Comparison of ENCODE assay signal across 19 cellular contexts in genomic region chr1:14340244-14340800, GRCh38.
DNase-seq lines count a peak whose midpoint lies in the region; ATAC-seq and TF ChIP-seq lines count a peak whose summit lies in the region.
"Had no signal": no experiment of that assay in that cellular context is flagged by ENCODE, and none has a peak within 500 bp of the region (broad histone marks: within the 10 kb centered on the region; RNA-seq: fewer than 3 reads in every experiment).

No MANE protein-coding gene starts in this region.

- H4K20me1 ChIP-seq in IMR-90 (ENCODE audit: insufficient read depth, low read length): no peaks in the 10 kb centered on the region

- TF ChIP-seq CTCF in IMR-90 (conservative IDR thresholded peaks at IDR 0.05; ENCODE audit: low read depth, low read length): no peak
- TF ChIP-seq CTCF in choroid plexus epithelial cell (conservative IDR thresholded peaks at IDR 0.05; ENCODE audit: low read depth, low read length): no peak
- TF ChIP-seq CTCF in vagina (IDR thresholded peaks at IDR 0.05): no peak
- no peak for TF ChIP-seq CTCF in colonic mucosa (IDR thresholded peaks at IDR 0.05)

- TF ChIP-seq POLR2A in IMR-90 (IDR thresholded peaks at IDR 0.05; ENCODE audit: low read depth, low read length) (no peak), vagina (IDR thresholded peaks at IDR 0.05) (no peak)

- H2BK120ac ChIP-seq in IMR-90 (ENCODE audit: low read depth, low read length): no peak overlapping the region

- H3K79me1 ChIP-seq in IMR-90 (ENCODE audit: low read depth in 1 of 2, low read length in 2 of 2): no peaks in the 10 kb centered on the region

- POLR2A ChIA-PET in IMR-90 (lab: Charles Lee; ENCODE audit: unreplicated experiment): no interaction called here

- no peaks in the 10 kb centered on the region for H3K27me3 ChIP-seq in IMR-90 (ENCODE audit: control insufficient read depth, insufficient read depth, low read length)
- H3K27me3 ChIP-seq in vagina: no peaks in the 10 kb centered on the region
- H3K27me3 ChIP-seq in colonic mucosa: no peaks in the 10 kb centered on the region
- H3K27me3 ChIP-seq: breast epithelium, tibial nerve had no signal

- no peak overlapping the region; the same call in 1 of the 2 replicates for H3K18ac ChIP-seq in IMR-90 (ENCODE audit: low read depth, low read length)

- WGBS in IMR-90 (ENCODE audit: extremely low coverage in 2 of 2, insufficient read length in 1 of 2), 2 experiments: 0% methylated on average over 1 of the region's 3 CpGs; no CpG with 5 or more reads in 1 of the 2 experiments

- H3K4ac ChIP-seq in IMR-90 (ENCODE audit: low read depth, low read length): no peak overlapping the region

- H3K4me3 ChIP-seq in IMR-90 (ENCODE audit: insufficient read depth, low read depth, low read length): no peak overlapping the region
- H3K4me3 ChIP-seq in choroid plexus epithelial cell (ENCODE audit: low read depth, low read length): no peak overlapping the region
- H3K4me3 ChIP-seq in vagina: no peak overlapping the region
- H3K4me3 ChIP-seq in colonic mucosa: no peak overlapping the region
- H3K4me3 ChIP-seq: breast epithelium, mucosa of descending colon, tibial nerve had no signal

- H3K9me1 ChIP-seq in IMR-90 (ENCODE audit: insufficient read depth, low read length): no peaks in the 10 kb centered on the region

- DNase-seq in IMR-90 (peak; percentile 19), choroid plexus epithelial cell (ENCODE audit: low read depth) (peak; percentile 11), left cardiac atrium (no peak), vagina (ENCODE audit: extremely low spot score in 2 of 2) (no peak), colonic mucosa (no peak)
- DNase-seq: activated CD4-positive, alpha-beta T cell treated with anti-CD3 and anti-CD28 coated beads for 1 hour; Caco-2; head of caudate nucleus; mucosa of descending colon; NCI-H1417; NCI-H69; stimulated activated CD4-positive, alpha-beta T cell treated with anti-CD3 and anti-CD28 coated beads, Interleukin-4, amount 100 ng/mL, for 1 hour had no signal

- no peak overlapping the region for H3K56ac ChIP-seq in IMR-90 (ENCODE audit: extremely low read depth, insufficient read depth, low read length)

- H3K9ac ChIP-seq in IMR-90 (ENCODE audit: low read depth, low read length): no peak overlapping the region
- no peak overlapping the region for H3K9ac ChIP-seq in colonic mucosa (ENCODE audit: low read depth in 2 of 2, low read length in 2 of 2)

- CTCF ChIA-PET in IMR-90 (lab: Yijun Ruan, JAX): no interaction called here

- no peak overlapping the region for H3K23ac ChIP-seq in IMR-90 (ENCODE audit: low read depth, low read length)

- ATAC-seq in IMR-90 (ENCODE audit: low read depth) (no peak), left cardiac atrium (peak; percentile 15 to 84), HG03097 (IDR thresholded peaks at IDR 0.05; ENCODE audit: low FRiP score, unreplicated experiment) (no peak), GM18498 (IDR thresholded peaks at IDR 0.05; ENCODE audit: unreplicated experiment) (no peak)
- ATAC-seq: activated T-helper 17 cell treated with anti-CD3 and anti-CD28 coated beads, Interleukin-2, amount 50 U/mL, for 72 hours; HCT116; left lobe of liver; mucosa of descending colon had no signal

- H3K36me3 ChIP-seq in IMR-90 (ENCODE audit: control insufficient read depth, insufficient read depth, low read length): no peaks in the 10 kb centered on the region
- H3K36me3 ChIP-seq in vagina: no peaks in the 10 kb centered on the region
- no peaks in the 10 kb centered on the region for H3K36me3 ChIP-seq in colonic mucosa
- H3K36me3 ChIP-seq: breast epithelium, tibial nerve had no signal

- no peak for TF ChIP-seq RAD21 in IMR-90 (IDR thresholded peaks at IDR 0.05; ENCODE audit: low read length)

- no peaks in the 10 kb centered on the region for H3K4me1 ChIP-seq in IMR-90 (ENCODE audit: control insufficient read depth, insufficient read depth, low read length)
- peaks cover 10% of the 10 kb centered on the region for H3K4me1 ChIP-seq in vagina
- no peaks in the 10 kb centered on the region for H3K4me1 ChIP-seq in colonic mucosa
- H3K4me1 ChIP-seq: breast epithelium, Caco-2, tibial nerve had no signal

- no peak overlapping the region for H3K14ac ChIP-seq in IMR-90 (replicated peaks; ENCODE audit: low read depth, low read length)

- H4K8ac ChIP-seq in IMR-90 (ENCODE audit: low read depth in 2 of 2, low read length in 2 of 2): no peak overlapping the region

- dilution Hi-C loops in IMR-90 (cut with HindIII; ENCODE audit: low sequenced_read_pairs, unreplicated experiment): no loop called here

- H2AK5ac ChIP-seq in IMR-90 (ENCODE audit: low read depth, low read length): no peak overlapping the region

- H3K4me2 ChIP-seq in IMR-90 (ENCODE audit: low read depth, low read length): no peak overlapping the region

- no peak overlapping the region for H3K27ac ChIP-seq in IMR-90 (ENCODE audit: insufficient read depth, low read length)
- H3K27ac ChIP-seq in vagina: peak overlapping the region; percentile 16
- H3K27ac ChIP-seq in colonic mucosa: no peak overlapping the region
- H3K27ac ChIP-seq: breast epithelium, tibial nerve had no signal

- H4K91ac ChIP-seq in IMR-90 (ENCODE audit: insufficient read depth, low read depth, low read length): no peak overlapping the region

- no peak overlapping the region for H4K5ac ChIP-seq in IMR-90 (ENCODE audit: low read depth, low read length)

- no peak overlapping the region for H2BK20ac ChIP-seq in IMR-90 (ENCODE audit: low read depth, low read length)

- no peak overlapping the region for H2BK5ac ChIP-seq in IMR-90 (ENCODE audit: low read depth, low read length, poor library complexity, severe bottlenecking)

- no peak overlapping the region for H2AK9ac ChIP-seq in IMR-90 (replicated peaks; ENCODE audit: low read depth, low read length, poor library complexity)

- H3K9me3 ChIP-seq in IMR-90 (ENCODE audit: control insufficient read depth, insufficient read depth, low read length) (peaks cover 2% of the 10 kb centered on the region; the same call in 1 of the 2 replicates), vagina (no peaks in the 10 kb centered on the region), colonic mucosa (no peaks in the 10 kb centered on the region)
- H3K9me3 ChIP-seq: breast epithelium, Caco-2, mucosa of descending colon had no signal

- in situ Hi-C loops in IMR-90 (cut with MboI; ENCODE audit: low sequenced_read_pairs): no loop called here

- H2AFZ ChIP-seq in IMR-90 (replicated peaks; ENCODE audit: low read length, poor library complexity): no peak overlapping the region

- BruUV-seq in IMR-90 (replicated peaks; lab: Mats Ljungman, UMichigan): no TSS peak

- H2BK15ac ChIP-seq in IMR-90 (ENCODE audit: low read depth, low read length): no peak overlapping the region

- intact Hi-C loops in IMR-90 (cut with micrococcal nuclease) (no loop called here), left cardiac atrium (cut with DNase I) (no loop called here), vagina (cut with DNase I) (no loop called here), colonic mucosa (cut with DNase I) (no loop called here)

TF ChIP-seq in IMR-90, 13 proteins besides CTCF, POLR2A, EP300 and RAD21:
- TF ChIP-seq BHLHE40 (IDR thresholded peaks at IDR 0.05; ENCODE audit: low read depth, low read length) (no peak), SMC3 (IDR thresholded peaks at IDR 0.05; ENCODE audit: low read depth, low read length) (no peak), FOS (IDR thresholded peaks at IDR 0.05; ENCODE audit: low read depth, low read length) (no peak), CHD1 (IDR thresholded peaks at IDR 0.05; ENCODE audit: low read depth, low read length) (no peak), NFE2L2 (IDR thresholded peaks at IDR 0.05; ENCODE audit: low read depth, low read length) (no peak), RCOR1 (IDR thresholded peaks at IDR 0.05; ENCODE audit: insufficient replicate concordance, low read length) (no peak), RFX5 (IDR thresholded peaks at IDR 0.05; ENCODE audit: low read depth, low read length) (no peak), MAZ (IDR thresholded peaks at IDR 0.05; ENCODE audit: borderline replicate concordance, low read depth, low read length) (no peak), ELK1 (IDR thresholded peaks at IDR 0.05; ENCODE audit: borderline replicate concordance, low read depth, low read length) (no peak), MXI1 (IDR thresholded peaks at IDR 0.05; ENCODE audit: borderline replicate concordance, low read depth, low read length) (no peak), MAFK (IDR thresholded peaks at IDR 0.05; ENCODE audit: low read depth, low read length) (no peak), CEBPB (IDR thresholded peaks at IDR 0.05; ENCODE audit: low read depth, low read length) (no peak)
- TF ChIP-seq, protein P1, sequence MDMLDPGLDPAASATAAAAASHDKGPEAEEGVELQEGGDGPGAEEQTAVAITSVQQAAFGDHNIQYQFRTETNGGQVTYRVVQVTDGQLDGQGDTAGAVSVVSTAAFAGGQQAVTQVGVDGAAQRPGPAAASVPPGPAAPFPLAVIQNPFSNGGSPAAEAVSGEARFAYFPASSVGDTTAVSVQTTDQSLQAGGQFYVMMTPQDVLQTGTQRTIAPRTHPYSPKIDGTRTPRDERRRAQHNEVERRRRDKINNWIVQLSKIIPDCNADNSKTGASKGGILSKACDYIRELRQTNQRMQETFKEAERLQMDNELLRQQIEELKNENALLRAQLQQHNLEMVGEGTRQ (IDR thresholded peaks at IDR 0.05; ENCODE audit: low read depth, low read length): no peak
TF ChIP-seq in IMR-90: peak in this region for 0.

Comparison
In these comparisons a context has a peak if more than half of its experiments do, and no peak if none do; other contexts are left out.
1. ATAC-seq: peak in left cardiac atrium (2 of 2); none in IMR-90 (single experiment), HG03097 (single experiment) and GM18498 (single experiment).
2. DNase-seq: peak in IMR-90 (single experiment) and choroid plexus epithelial cell (single experiment); none in left cardiac atrium (single experiment), vagina (0 of 2) and colonic mucosa (single experiment).